Comparison of ENCODE assay signal across 8 cellular contexts in genomic region chr7:76959569-76960397, GRCh38.
A peak's percentile ranks its signal among the peaks of the same experiment; 100 is the strongest.
DNase-seq lines count a peak whose midpoint lies in the region; ATAC-seq, FAIRE-seq and TF ChIP-seq lines count a peak whose summit lies in the region.
"Not testable (repeated sequence)": the region's sequence is repeated elsewhere in the genome, so short reads cannot be mapped to it uniquely, and the experiment has no call there.

No MANE protein-coding gene starts in this region.

- not testable (repeated sequence) for TF ChIP-seq CTCF in HCT116 (IDR thresholded peaks at IDR 0.05 in 2 of 3, conservative IDR thresholded peaks at IDR 0.05 in 1 of 3; ENCODE audit: borderline replicate concordance in 1 of 3, insufficient read depth in 1 of 3, low read depth in 2 of 3, low read length in 2 of 3); IMR-90 (conservative IDR thresholded peaks at IDR 0.05; ENCODE audit: low read depth, low read length); GM12878 (IDR thresholded peaks at IDR 0.05 in 2 of 3, conservative IDR thresholded peaks at IDR 0.05 in 1 of 3; ENCODE audit: control insufficient read depth in 2 of 3, extremely low read depth in 1 of 3, insufficient read depth in 1 of 3, low read depth in 3 of 3, low read length in 3 of 3); HepG2 (CRISPR knock-in tag; IDR thresholded peaks at IDR 0.05)

- ATAC-seq in GM18502 (IDR thresholded peaks at IDR 0.05; ENCODE audit: poor library complexity, unreplicated experiment) (peak; percentile 97), GM19397 (IDR thresholded peaks at IDR 0.05; ENCODE audit: unreplicated experiment) (peak; percentile 98), HCT116 (peak; percentile 85), HG03095 (IDR thresholded peaks at IDR 0.05; ENCODE audit: unreplicated experiment) (peak; percentile 93), IMR-90 (ENCODE audit: low read depth) (peak; percentile 96), GM12878 (peak; percentile 93), HepG2 (peak; percentile 96)
- peak; percentile 99 for ATAC-seq in stimulated activated memory B cell treated with anti-CD40 and anti-IgM and Interleukin-4, amounts not matched to agents 10 μg/mL and 1 μg/mL and 100 μg/mL, for 72 hours

- not testable (repeated sequence) for H2AK5ac ChIP-seq in IMR-90 (ENCODE audit: low read depth, low read length)

- not testable (repeated sequence) for H3K18ac ChIP-seq in IMR-90 (ENCODE audit: low read depth, low read length)

- H2BK5ac ChIP-seq in IMR-90 (ENCODE audit: low read depth, low read length, poor library complexity, severe bottlenecking): not testable (repeated sequence)

- H2BK15ac ChIP-seq in IMR-90 (ENCODE audit: low read depth, low read length): not testable (repeated sequence)

- peak; percentile 97 for FAIRE-seq in GM12878 (lab: Jason Lieb, UNC)
- peak; percentile 34 for FAIRE-seq in HepG2 (lab: Jason Lieb, UNC)

- H3K4me1 ChIP-seq in HCT116 (ENCODE audit: control insufficient read depth in 1 of 2, insufficient read depth in 2 of 2, low read length in 2 of 2); IMR-90 (ENCODE audit: control insufficient read depth, insufficient read depth, low read length); GM12878 (ENCODE audit: control insufficient read depth, insufficient read depth, low read length); HepG2 (ENCODE audit: insufficient read depth, low read length): not testable (repeated sequence)

- dilution Hi-C loops in IMR-90 (cut with HindIII; ENCODE audit: low sequenced_read_pairs, unreplicated experiment): not testable (repeated sequence)

- H3K27ac Mint-ChIP-seq in stimulated activated memory B cell treated with anti-CD40 and anti-IgM and Interleukin-4, amounts not matched to agents 10 μg/mL and 1 μg/mL and 100 μg/mL, for 72 hours: not testable (repeated sequence)

- not testable (repeated sequence) for H3K23ac ChIP-seq in IMR-90 (ENCODE audit: low read depth, low read length)

- not testable (repeated sequence) for TF ChIP-seq POLR2A in HCT116 (IDR thresholded peaks at IDR 0.05; ENCODE audit: borderline replicate concordance, extremely low read depth, insufficient read depth, insufficient read length); IMR-90 (IDR thresholded peaks at IDR 0.05; ENCODE audit: low read depth, low read length); GM12878 (IDR thresholded peaks at IDR 0.05; ENCODE audit: low read depth, low read length); HepG2 (IDR thresholded peaks at IDR 0.05; ENCODE audit: insufficient read depth in 1 of 2, low read depth in 2 of 2, low read length in 2 of 2)

- not testable (repeated sequence) for H3K56ac ChIP-seq in IMR-90 (ENCODE audit: extremely low read depth, insufficient read depth, low read length)

- H2BK20ac ChIP-seq in IMR-90 (ENCODE audit: low read depth, low read length): not testable (repeated sequence)

- H3K79me1 ChIP-seq in IMR-90 (ENCODE audit: low read depth in 1 of 2, low read length in 2 of 2): not testable (repeated sequence)

- H4K8ac ChIP-seq in IMR-90 (ENCODE audit: low read depth in 2 of 2, low read length in 2 of 2): not testable (repeated sequence)

- not testable (repeated sequence) for H3K4me3 ChIP-seq in HCT116 (replicated peaks in 1 of 2; ENCODE audit: low read depth in 1 of 2, low read length in 2 of 2); GM12878; HepG2 (replicated peaks in 1 of 3; ENCODE audit: insufficient read depth in 1 of 3, low read depth in 2 of 3, low read length in 3 of 3)
- H3K4me3 ChIP-seq in IMR-90 (ENCODE audit: insufficient read depth, low read depth, low read length): peak overlapping the region; percentile 59

- in situ Hi-C loops in IMR-90 (cut with MboI; ENCODE audit: low sequenced_read_pairs); GM12878 (cut with MboI); HepG2 (cut with HindIII; ENCODE audit: extremely low pct_ligation_motif_present, low pct_unique_long_range_greater_than_20kb): not testable (repeated sequence)

- not testable (repeated sequence) for H3K9me2 ChIP-seq in HCT116 (ENCODE audit: insufficient read depth)

- not testable (repeated sequence) for H2AK9ac ChIP-seq in IMR-90 (replicated peaks; ENCODE audit: low read depth, low read length, poor library complexity)

- not testable (repeated sequence) for H3K4ac ChIP-seq in IMR-90 (ENCODE audit: low read depth, low read length)

- H3K9ac ChIP-seq in HCT116 (ENCODE audit: low read length); IMR-90 (ENCODE audit: low read depth, low read length); GM12878 (ENCODE audit: control insufficient read depth, insufficient read depth, low read length); HepG2 (ENCODE audit: insufficient read depth, low read depth, low read length): not testable (repeated sequence)

- SMC1A ChIA-PET in GM12878 (lab: Charles Lee; ENCODE audit: uncharacterized antibody, unreplicated experiment): not testable (repeated sequence)

- TF ChIP-seq EP300 in GM12878 (IDR thresholded peaks at IDR 0.05; ENCODE audit: borderline replicate concordance in 1 of 2, control insufficient read depth in 1 of 2, low read depth in 2 of 2, low read length in 2 of 2); HepG2 (IDR thresholded peaks at IDR 0.05; ENCODE audit: low read depth in 2 of 2, low read length in 2 of 2); HepG2 (CRISPR knock-in tag; IDR thresholded peaks at IDR 0.05; ENCODE audit: borderline replicate concordance): not testable (repeated sequence)

- H3K79me2 ChIP-seq in HCT116 (ENCODE audit: insufficient read depth, low read length); GM12878 (ENCODE audit: control insufficient read depth, insufficient read depth, low read length); HepG2 (ENCODE audit: insufficient read depth, low read length): not testable (repeated sequence)

- not testable (repeated sequence) for DNase-seq in HCT116 (ENCODE audit: low read depth, low spot score); IMR-90; GM12878 (ENCODE audit: low read depth, low spot score); HepG2 (ENCODE audit: low spot score)

- WGBS in IMR-90 (ENCODE audit: extremely low coverage in 2 of 2, insufficient read length in 1 of 2), 2 experiments: no CpG with 5 or more reads among the region's 69 CpGs
- WGBS in GM12878 (ENCODE audit: insufficient coverage, insufficient replicate concordance, low lambda C conversion rate, missing lambda C conversion rate): no CpG with 5 or more reads among the region's 69 CpGs
- WGBS in HepG2 (ENCODE audit: low lambda C conversion rate): no CpG with 5 or more reads among the region's 69 CpGs

- RAD21 ChIA-PET in HCT116 (lab: Charles Lee; ENCODE audit: low non-redundant PET in 1 of 2, low total read pairs in 2 of 2, uncharacterized antibody in 2 of 2, unreplicated experiment in 2 of 2); GM12878 (lab: Charles Lee; ENCODE audit: unreplicated experiment): not testable (repeated sequence)

- H2AFZ ChIP-seq in HCT116 (ENCODE audit: low read depth, low read length, poor library complexity, severe bottlenecking); IMR-90 (replicated peaks; ENCODE audit: low read length, poor library complexity); GM12878 (ENCODE audit: control insufficient read depth, low read depth, low read length); HepG2 (ENCODE audit: low read length): not testable (repeated sequence)

- intact Hi-C loops in HCT116 (cut with micrococcal nuclease); IMR-90 (cut with micrococcal nuclease); GM12878 (cut with micrococcal nuclease; ENCODE audit: unreplicated experiment); HepG2 (cut with micrococcal nuclease; ENCODE audit: unreplicated experiment): not testable (repeated sequence)

- not testable (repeated sequence) for BruUV-seq in HCT116 (replicated peaks; lab: Mats Ljungman, UMichigan); IMR-90 (replicated peaks; lab: Mats Ljungman, UMichigan); GM12878 (replicated peaks; lab: Mats Ljungman, UMichigan); HepG2 (replicated peaks; lab: Mats Ljungman, UMichigan)

- not testable (repeated sequence) for H3K4me2 ChIP-seq in HCT116 (ENCODE audit: low read length); IMR-90 (ENCODE audit: low read depth, low read length); GM12878 (ENCODE audit: control insufficient read depth, insufficient read depth); HepG2 (ENCODE audit: low read depth, low read length)

- not testable (repeated sequence) for H2BK120ac ChIP-seq in IMR-90 (ENCODE audit: low read depth, low read length)

- H3K4me3 Mint-ChIP-seq in stimulated activated memory B cell treated with anti-CD40 and anti-IgM and Interleukin-4, amounts not matched to agents 10 μg/mL and 1 μg/mL and 100 μg/mL, for 72 hours: peak overlapping the region; percentile 78

- H3K9me1 ChIP-seq in IMR-90 (ENCODE audit: insufficient read depth, low read length): not testable (repeated sequence)

- not testable (repeated sequence) for H3K27me3 ChIP-seq in HCT116 (ENCODE audit: insufficient read depth, low read length); IMR-90 (ENCODE audit: control insufficient read depth, insufficient read depth, low read length); GM12878 (replicated peaks in 1 of 2; ENCODE audit: control insufficient read depth in 2 of 2, insufficient read depth in 2 of 2, low read length in 1 of 2); HepG2 (ENCODE audit: control insufficient read depth in 1 of 2, insufficient read depth in 2 of 2, low read length in 2 of 2)

- H3K27me3 Mint-ChIP-seq in stimulated activated memory B cell treated with anti-CD40 and anti-IgM and Interleukin-4, amounts not matched to agents 10 μg/mL and 1 μg/mL and 100 μg/mL, for 72 hours: not testable (repeated sequence)

- H4K5ac ChIP-seq in IMR-90 (ENCODE audit: low read depth, low read length): not testable (repeated sequence)

- not testable (repeated sequence) for H3K4me1 Mint-ChIP-seq in stimulated activated memory B cell treated with anti-CD40 and anti-IgM and Interleukin-4, amounts not matched to agents 10 μg/mL and 1 μg/mL and 100 μg/mL, for 72 hours

- H3K9me3 ChIP-seq in HCT116 (ENCODE audit: control insufficient read depth in 1 of 2, insufficient read depth in 1 of 2, low read depth in 1 of 2, low read length in 2 of 2); IMR-90 (ENCODE audit: control insufficient read depth, insufficient read depth, low read length); GM12878 (replicated peaks; ENCODE audit: control insufficient read depth, insufficient read depth, low read length); HepG2 (ENCODE audit: low read length): not testable (repeated sequence)

- not testable (repeated sequence) for H3K36me3 Mint-ChIP-seq in stimulated activated memory B cell treated with anti-CD40 and anti-IgM and Interleukin-4, amounts not matched to agents 10 μg/mL and 1 μg/mL and 100 μg/mL, for 72 hours

- H3K9me3 Mint-ChIP-seq in stimulated activated memory B cell treated with anti-CD40 and anti-IgM and Interleukin-4, amounts not matched to agents 10 μg/mL and 1 μg/mL and 100 μg/mL, for 72 hours: not testable (repeated sequence)

- H4K20me1 ChIP-seq in HCT116 (ENCODE audit: insufficient read depth); IMR-90 (ENCODE audit: insufficient read depth, low read length); GM12878 (ENCODE audit: control insufficient read depth, insufficient read depth); HepG2 (ENCODE audit: insufficient read depth, low read length): not testable (repeated sequence)

- TF ChIP-seq RAD21 in HCT116 (IDR thresholded peaks at IDR 0.05; ENCODE audit: low read depth); IMR-90 (IDR thresholded peaks at IDR 0.05; ENCODE audit: low read length); GM12878 (IDR thresholded peaks at IDR 0.05; ENCODE audit: insufficient read depth, low read depth, low read length); HepG2 (CRISPR knock-in tag; IDR thresholded peaks at IDR 0.05): not testable (repeated sequence)

- H3K14ac ChIP-seq in IMR-90 (replicated peaks; ENCODE audit: low read depth, low read length): not testable (repeated sequence)

- not testable (repeated sequence) for H3K27ac ChIP-seq in HCT116 (ENCODE audit: low read depth, low read length); GM12878 (ENCODE audit: control insufficient read depth, insufficient read depth); HepG2 (ENCODE audit: extremely low read length, insufficient read depth, low read length)
- H3K27ac ChIP-seq in IMR-90 (ENCODE audit: insufficient read depth, low read length): peak overlapping the region; percentile 59; the same call in 1 of the 2 replicates

- H3K36me3 ChIP-seq in HCT116 (ENCODE audit: control insufficient read depth in 1 of 2, insufficient read depth in 2 of 2, low read length in 2 of 2); IMR-90 (ENCODE audit: control insufficient read depth, insufficient read depth, low read length); GM12878 (ENCODE audit: control insufficient read depth in 2 of 2, insufficient read depth in 2 of 2, low read length in 1 of 2); HepG2 (replicated peaks in 1 of 2; ENCODE audit: control insufficient read depth in 1 of 2, insufficient read depth in 2 of 2, low read length in 2 of 2): not testable (repeated sequence)

- CTCF ChIA-PET in HCT116 (lab: Charles Lee); IMR-90 (lab: Yijun Ruan, JAX); GM12878 (lab: Yijun Ruan, JAX); HepG2 (lab: Yijun Ruan, JAX; ENCODE audit: low intra/inter-chr PET ratio, low total read pairs): not testable (repeated sequence)

- POLR2A ChIA-PET in HCT116 (lab: Charles Lee); IMR-90 (lab: Charles Lee; ENCODE audit: unreplicated experiment); GM12878 (lab: Charles Lee); HepG2 (lab: Yijun Ruan, JAX): not testable (repeated sequence)

- H4K91ac ChIP-seq in IMR-90 (ENCODE audit: insufficient read depth, low read depth, low read length): not testable (repeated sequence)
